In genomic region chr16:13983625-13984024, GRCh38 we compare ENCODE assay signal across 20 cellular contexts.
DNase-seq lines count a peak whose midpoint lies in the region; ATAC-seq and TF ChIP-seq lines count a peak whose summit lies in the region.
"Had no signal": no experiment of that assay in that cellular context is flagged by ENCODE, and none has a peak within 500 bp of the region (broad histone marks: within the 10 kb centered on the region; RNA-seq: fewer than 3 reads in every experiment).

No MANE protein-coding gene starts in this region.

- H2AFZ ChIP-seq in neural progenitor cell (replicated peaks): no peak overlapping the region
- H2AFZ ChIP-seq: GM23338 had no signal

- H3K27me3 ChIP-seq in neural progenitor cell: no peaks in the 10 kb centered on the region

- no peak overlapping the region for H3K4me3 Mint-ChIP-seq in neural progenitor cell
- H3K4me3 Mint-ChIP-seq: CD4-positive, alpha-beta memory T cell; GM23338; H9; HFFc6 had no signal

- no peak for ATAC-seq in HG03097 (IDR thresholded peaks at IDR 0.05; ENCODE audit: low FRiP score, unreplicated experiment)
- ATAC-seq: A549, GM23338 had no signal

- H3K9me3 ChIP-seq in neural progenitor cell (ENCODE audit: low read depth): no peaks in the 10 kb centered on the region

- H3K36me3 Mint-ChIP-seq in neural progenitor cell: no peaks in the 10 kb centered on the region
- H3K36me3 Mint-ChIP-seq: CD4-positive, alpha-beta memory T cell had no signal

- H3K4me2 ChIP-seq in neural progenitor cell: no peak overlapping the region
- H3K4me2 ChIP-seq: GM23338 had no signal

- H3K9me3 Mint-ChIP-seq in neural progenitor cell: peaks cover 15% of the 10 kb centered on the region
- H3K9me3 Mint-ChIP-seq: GM23338, H9 had no signal

- no peaks in the 10 kb centered on the region for H3K36me3 ChIP-seq in neural progenitor cell

- DNase-seq in mesenteric fat pad (ENCODE audit: low spot score) (peak; percentile 43), neural progenitor cell (ENCODE audit: low spot score) (no peak), ecto neural progenitor cell (ENCODE audit: low spot score) (no peak)
- no peak for DNase-seq in stimulated activated naive CD4-positive, alpha-beta T cell (lab: John Stamatoyannopoulos, UW)
- DNase-seq: 8988T; ACHN; AML-193; C1 segment of cervical spinal cord; Calu3; CD4-positive, alpha-beta memory T cell; COR-L47; DMS53; DMS79 treated with DMSO at 0.1 percent for 48 hours; GF-D8; H9; HFFc6 had no signal

- H3K27me3 Mint-ChIP-seq in neural progenitor cell (ENCODE audit: insufficient read depth, low read depth): no peaks in the 10 kb centered on the region

- TF ChIP-seq CTCF in VCaP (conservative IDR thresholded peaks at IDR 0.05) (no peak), neural progenitor cell (IDR thresholded peaks at IDR 0.05) (no peak)

- H3K4me1 ChIP-seq in neural progenitor cell: no peaks in the 10 kb centered on the region

- H4K20me1 ChIP-seq in neural progenitor cell (ENCODE audit: low read depth): no peaks in the 10 kb centered on the region

- peaks cover 8% of the 10 kb centered on the region for H3K4me1 Mint-ChIP-seq in neural progenitor cell
- H3K4me1 Mint-ChIP-seq: CD4-positive, alpha-beta memory T cell; GM23338; H9 had no signal

- peak overlapping the region; percentile 7 for H3K27ac Mint-ChIP-seq in neural progenitor cell
- H3K27ac Mint-ChIP-seq: CD4-positive, alpha-beta memory T cell; GM23338; H9; HFFc6 had no signal

- H3K9ac ChIP-seq in neural progenitor cell: no peak overlapping the region

- no peaks in the 10 kb centered on the region for H3F3A ChIP-seq in neural progenitor cell (ENCODE audit: low read depth)

- H3K79me2 ChIP-seq in neural progenitor cell (ENCODE audit: low read depth): no peaks in the 10 kb centered on the region

- H3K27ac ChIP-seq in VCaP (peak overlapping the region; percentile 49), neural progenitor cell (no peak overlapping the region)

- H3K4me3 ChIP-seq in neural progenitor cell: no peak overlapping the region
- H3K4me3 ChIP-seq: A549, GM23338 had no signal
